In genomic region chr18:53698907-53699306, GRCh38 we compare ENCODE assay signal across 7 cellular contexts.
A peak's percentile ranks its signal among the peaks of the same experiment; 100 is the strongest.
DNase-seq lines count a peak whose midpoint lies in the region; ATAC-seq and TF ChIP-seq lines count a peak whose summit lies in the region.

No MANE protein-coding gene starts in this region.

- DNase-seq in HS-27A (ENCODE audit: low read depth) (peak; percentile 15), SK-N-DZ (ENCODE audit: low spot score) (peak; percentile 16), right cardiac atrium (peak in 1 of 3 donors; percentile 25), upper lobe of right lung (no peak)
- DNase-seq in activated CD8-positive, alpha-beta memory T cell treated with anti-CD3 and anti-CD28 coated beads, Interleukin-2, amount 50 U/mL, for 48 hours, result no peak

- H3K27me3 ChIP-seq in right cardiac atrium (ENCODE audit: control insufficient read depth, insufficient read depth), result no peaks in the 10 kb centered on the region
- H3K27me3 ChIP-seq in upper lobe of right lung, result no peaks in the 10 kb centered on the region

- 1% methylated on average over 2 of the region's 2 CpGs for WGBS in right cardiac atrium

- no peaks in the 10 kb centered on the region for H3K36me3 ChIP-seq in upper lobe of right lung

- intact Hi-C loops in right cardiac atrium (cut with DNase I), result loop anchor here in 1 of 4 donors (5.0 kb wide), 1 partner anchor 428 kb away; no protein-coding TSS in a partner anchor
- intact Hi-C loops in upper lobe of right lung (cut with DNase I), result no loop called here

- H3K27ac ChIP-seq in right cardiac atrium (ENCODE audit: low read length) (no peak overlapping the region), upper lobe of right lung (no peak overlapping the region)

- no peaks in the 10 kb centered on the region for H3K4me1 ChIP-seq in right cardiac atrium (ENCODE audit: control insufficient read depth, insufficient read depth, low read length)
- H3K4me1 ChIP-seq in upper lobe of right lung, result no peaks in the 10 kb centered on the region

- ATAC-seq in right cardiac atrium (peak; percentile 45 to 60), upper lobe of right lung (peak; percentile 95), GM21825 (IDR thresholded peaks at IDR 0.05; ENCODE audit: unreplicated experiment) (no peak)

- H3K4me3 ChIP-seq in right cardiac atrium (ENCODE audit: low read length) (no peak overlapping the region), upper lobe of right lung (no peak overlapping the region)

- TF ChIP-seq CTCF in GM12873 (IDR thresholded peaks at IDR 0.05; ENCODE audit: insufficient read depth, low read depth, low read length, missing control alignments) (peak; percentile 46), upper lobe of right lung (IDR thresholded peaks at IDR 0.05) (peak; percentile 57)

- H3K9me3 ChIP-seq in right cardiac atrium (ENCODE audit: control insufficient read depth, low read length), result no peaks in the 10 kb centered on the region
- H3K9me3 ChIP-seq in upper lobe of right lung, result no peaks in the 10 kb centered on the region

Comparison
In these comparisons a context has a peak if more than half of its experiments do, and no peak if none do; other contexts are left out.
1. DNase-seq: peak in HS-27A (single experiment) and SK-N-DZ (single experiment); none in upper lobe of right lung (single experiment) and activated CD8-positive, alpha-beta memory T cell treated with anti-CD3 and anti-CD28 coated beads, Interleukin-2, amount 50 U/mL, for 48 hours (single experiment).